10 cellular contexts compared by ENCODE assay signal in genomic region chr17:38295602-38296365, GRCh38. TPM values are rescaled to one million over a fixed set of nuclear protein-coding genes. Genes with fewer than 3 reads are reported as not detected.
DNase-seq lines count a peak whose midpoint lies in the region; ATAC-seq and TF ChIP-seq lines count a peak whose summit lies in the region.
"Not testable (repeated sequence)": the region's sequence is repeated elsewhere in the genome, so short reads cannot be mapped to it uniquely, and the experiment has no call there.
"Had no signal": no experiment of that assay in that cellular context is flagged by ENCODE, and none has a peak within 500 bp of the region (broad histone marks: within the 10 kb centered on the region; RNA-seq: fewer than 3 reads in every experiment).

No MANE protein-coding gene starts in this region.

- TF ChIP-seq POLR2A in NB4 (IDR thresholded peaks at IDR 0.05; ENCODE audit: extremely low read depth, insufficient read length): not testable (repeated sequence)

- not testable (repeated sequence) for H3K36me3 Mint-ChIP-seq in T-helper 1 cell treated with Interleukin-12 subunit alpha and Interleukin-12 subunit beta and Interleukin-4 antibody, amounts not matched to agents 30 μg/mL and 1 μg/mL, for 36 hours (ENCODE audit: low read depth); activated T-helper 2 cell treated with anti-CD3 and anti-CD28 coated beads, Interferon-gamma antibody, Interleukin-2, Interleukin-4, amounts not matched to agents 10 μg/mL and 5 μg/mL and 100 μg/mL, durations not matched to agents 14 hours and 24 hours and 36 hours (ENCODE audit: low read depth)

- H3K4me3 Mint-ChIP-seq in T-helper 1 cell treated with Interleukin-12 subunit alpha and Interleukin-12 subunit beta and Interleukin-4 antibody, amounts not matched to agents 30 μg/mL and 1 μg/mL, for 36 hours: peak overlapping the region; percentile 96
- peak overlapping the region; percentile 89 for H3K4me3 Mint-ChIP-seq in activated T-helper 2 cell treated with anti-CD3 and anti-CD28 coated beads, Interferon-gamma antibody, Interleukin-2, Interleukin-4, amounts not matched to agents 10 μg/mL and 5 μg/mL and 100 μg/mL, durations not matched to agents 14 hours and 24 hours and 36 hours (ENCODE audit: low read depth)

- not testable (repeated sequence) for H3K27me3 Mint-ChIP-seq in T-helper 1 cell treated with Interleukin-12 subunit alpha and Interleukin-12 subunit beta and Interleukin-4 antibody, amounts not matched to agents 30 μg/mL and 1 μg/mL, for 36 hours (ENCODE audit: low read depth); activated T-helper 2 cell treated with anti-CD3 and anti-CD28 coated beads, Interferon-gamma antibody, Interleukin-2, Interleukin-4, amounts not matched to agents 10 μg/mL and 5 μg/mL and 100 μg/mL, durations not matched to agents 14 hours and 24 hours and 36 hours (ENCODE audit: low read depth)

- H3K4me1 ChIP-seq in DND-41 (ENCODE audit: insufficient read depth, low read length): peaks cover 13% of the 10 kb centered on the region
- H3K4me1 ChIP-seq in psoas muscle: not testable (repeated sequence)

- intact Hi-C loops in activated T-helper 2 cell treated with anti-CD3 and anti-CD28 coated beads, Interferon-gamma antibody, Interleukin-2, Interleukin-4, amounts not matched to agents 10 μg/mL and 5 μg/mL and 100 μg/mL, durations not matched to agents 14 hours and 24 hours and 36 hours (cut with micrococcal nuclease); dorsolateral prefrontal cortex (cut with DNase I): not testable (repeated sequence)
- intact Hi-C loops in psoas muscle (cut with DNase I): loop anchor here in 1 of 2 donors (10.0 kb wide), 1 partner anchor 59 kb away; the partner anchor contains the start of gene SOCS7

- peaks cover 14% of the 10 kb centered on the region for H3K4me1 Mint-ChIP-seq in T-helper 1 cell treated with Interleukin-12 subunit alpha and Interleukin-12 subunit beta and Interleukin-4 antibody, amounts not matched to agents 30 μg/mL and 1 μg/mL, for 36 hours (ENCODE audit: low read depth)
- H3K4me1 Mint-ChIP-seq in activated T-helper 2 cell treated with anti-CD3 and anti-CD28 coated beads, Interferon-gamma antibody, Interleukin-2, Interleukin-4, amounts not matched to agents 10 μg/mL and 5 μg/mL and 100 μg/mL, durations not matched to agents 14 hours and 24 hours and 36 hours (ENCODE audit: low read depth): not testable (repeated sequence)

- 59 to 70% (median 66%) methylated on average over 19 to 21 of the region's 21 CpGs for WGBS in psoas muscle, 3 donors

- DNase-seq in DND-41; activated T-helper 2 cell treated with anti-CD3 and anti-CD28 coated beads, Interferon-gamma antibody, Interleukin-2, Interleukin-4, amounts not matched to agents 10 μg/mL and 5 μg/mL and 100 μg/mL, durations not matched to agents 14 hours and 24 hours and 36 hours (ENCODE audit: low spot score); dorsolateral prefrontal cortex; psoas muscle: not testable (repeated sequence)
- DNase-seq in NB4 (ENCODE audit: low read depth) (peak; percentile 16), medulla oblongata (ENCODE audit: extremely low spot score) (peak; percentile 16)

- H2AFZ ChIP-seq in DND-41 (ENCODE audit: low read depth, low read length): 0 out of 2 replicates have a peak overlapping the region, but pooled peaks have one; percentile 19

- not testable (repeated sequence) for H3K9me3 ChIP-seq in DND-41 (ENCODE audit: insufficient read depth, low read length, severe bottlenecking); psoas muscle

- not testable (repeated sequence) for H3K4me3 ChIP-seq in DND-41 (ENCODE audit: low read depth in 1 of 2, low read length in 2 of 2); NB4 (ENCODE audit: low read depth, low read length)
- H3K4me3 ChIP-seq in dorsolateral prefrontal cortex: peak overlapping the region in 29 of 59 donors; percentile 34 to 75 (median 66)
- H3K4me3 ChIP-seq in psoas muscle: peak overlapping the region; percentile 71

- H3K27me3 ChIP-seq in DND-41 (ENCODE audit: insufficient read depth, low read length, poor library complexity); dorsolateral prefrontal cortex; psoas muscle (ENCODE audit: insufficient read depth in 3 of 3, low read length in 2 of 3): not testable (repeated sequence)

- H3K9me3 Mint-ChIP-seq in T-helper 1 cell treated with Interleukin-12 subunit alpha and Interleukin-12 subunit beta and Interleukin-4 antibody, amounts not matched to agents 30 μg/mL and 1 μg/mL, for 36 hours; activated T-helper 2 cell treated with anti-CD3 and anti-CD28 coated beads, Interferon-gamma antibody, Interleukin-2, Interleukin-4, amounts not matched to agents 10 μg/mL and 5 μg/mL and 100 μg/mL, durations not matched to agents 14 hours and 24 hours and 36 hours: not testable (repeated sequence)

- H3K27ac Mint-ChIP-seq in T-helper 1 cell treated with Interleukin-12 subunit alpha and Interleukin-12 subunit beta and Interleukin-4 antibody, amounts not matched to agents 30 μg/mL and 1 μg/mL, for 36 hours: peak overlapping the region; percentile 70
- peak overlapping the region; percentile 95 for H3K27ac Mint-ChIP-seq in activated T-helper 2 cell treated with anti-CD3 and anti-CD28 coated beads, Interferon-gamma antibody, Interleukin-2, Interleukin-4, amounts not matched to agents 10 μg/mL and 5 μg/mL and 100 μg/mL, durations not matched to agents 14 hours and 24 hours and 36 hours

- H3K27ac ChIP-seq in DND-41 (ENCODE audit: low read length): not testable (repeated sequence)
- peak overlapping the region in 48 of 59 donors; percentile 14 to 87 (median 78) for H3K27ac ChIP-seq in dorsolateral prefrontal cortex
- peak overlapping the region; percentile 75 for H3K27ac ChIP-seq in psoas muscle

- not testable (repeated sequence) for H4K20me1 ChIP-seq in DND-41 (ENCODE audit: insufficient read depth, low read length)

- not testable (repeated sequence) for H3K36me3 ChIP-seq in DND-41 (ENCODE audit: insufficient read depth, low read length)
- peaks cover 0 to 13% of the 10 kb centered on the region in 2 donors for H3K36me3 ChIP-seq in psoas muscle (ENCODE audit: insufficient read depth in 1 of 2, low read depth in 1 of 2)

- not testable (repeated sequence) for TF ChIP-seq CTCF in DND-41 (IDR thresholded peaks at IDR 0.05; ENCODE audit: borderline replicate concordance, extremely low read depth, low read length, poor library complexity, severe bottlenecking); NB4 (IDR thresholded peaks at IDR 0.05; ENCODE audit: low read depth, low read length); dorsolateral prefrontal cortex (IDR thresholded peaks at IDR 0.05 in 54 of 56, conservative IDR thresholded peaks at IDR 0.05 in 2 of 56; ENCODE audit: low read depth in 1 of 56, partially characterized antibody in 56 of 56); psoas muscle (IDR thresholded peaks at IDR 0.05)

- H3K4me2 ChIP-seq in DND-41 (ENCODE audit: insufficient read depth, low read length): peak overlapping the region; percentile 69; the same call in 1 of the 2 replicates

- peak overlapping the region; percentile 70; the same call in 1 of the 2 replicates for H3K9ac ChIP-seq in DND-41 (ENCODE audit: low read depth, low read length)

- peaks cover 10% of the 10 kb centered on the region for H3K79me2 ChIP-seq in DND-41 (ENCODE audit: insufficient read depth, low read length)

- not testable (repeated sequence) for ATAC-seq in DND-41 (ENCODE audit: insufficient read depth, low read depth); psoas muscle

RNA-seq across cellular contexts. Expression of gene MRPL45, which starts 1.2 kb away (rescaled TPM):
- 43.5 and 44.6 TPM in 2 replicates for total RNA-seq in activated T-helper 2 cell treated with anti-CD3 and anti-CD28 coated beads, Interferon-gamma antibody, Interleukin-2, Interleukin-4, amounts not matched to agents 10 μg/mL and 5 μg/mL and 100 μg/mL, durations not matched to agents 14 hours and 24 hours and 36 hours
- total RNA-seq in dorsolateral prefrontal cortex (10 to 100 TPM; 14.5 to 30.6 (median 22.6) TPM), psoas muscle (10 to 100 TPM; 36.0 to 55.5 (median 46.7) TPM)
- polyA plus RNA-seq in psoas muscle: 100 to 1,000 TPM in 1 of 3 donors, 10 to 100 TPM in 2; 49.2 to 132 (median 67.7) TPM

RNA-seq across cellular contexts. Expression of gene GPR179, which starts 48.0 kb away (rescaled TPM):
- total RNA-seq in activated T-helper 2 cell treated with anti-CD3 and anti-CD28 coated beads, Interferon-gamma antibody, Interleukin-2, Interleukin-4, amounts not matched to agents 10 μg/mL and 5 μg/mL and 100 μg/mL, durations not matched to agents 14 hours and 24 hours and 36 hours: not detected in 2 replicates
- 10 to 100 TPM in 66 of 120 experiments, 1 to 10 TPM in 54; 3.5 to 22.7 (median 10.9) TPM for total RNA-seq in dorsolateral prefrontal cortex
- total RNA-seq in psoas muscle: 1 to 10 TPM in 2 of 4 donors, under 1 TPM in 2; 0.42 to 2.5 (median 0.91) TPM
- polyA plus RNA-seq in psoas muscle: under 1 TPM; 0.07 to 0.70 (median 0.09) TPM
- total RNA-seq: glomerular endothelial cell, mammary epithelial cell, smooth muscle cell had no signal
- polyA plus RNA-seq: smooth muscle cell had no signal

RNA-seq across cellular contexts. Expression of gene SOCS7, which starts 55.9 kb away (rescaled TPM):
- 25.9 and 30.5 TPM in 2 replicates for total RNA-seq in activated T-helper 2 cell treated with anti-CD3 and anti-CD28 coated beads, Interferon-gamma antibody, Interleukin-2, Interleukin-4, amounts not matched to agents 10 μg/mL and 5 μg/mL and 100 μg/mL, durations not matched to agents 14 hours and 24 hours and 36 hours
- total RNA-seq in dorsolateral prefrontal cortex: 10 to 100 TPM; 34.3 to 82.0 (median 51.3) TPM
- total RNA-seq in psoas muscle: 10 to 100 TPM; 21.1 to 26.5 (median 24.5) TPM
- polyA plus RNA-seq in psoas muscle: 10 to 100 TPM in 1 of 3 donors, 1 to 10 TPM in 2; 6.6 to 28.9 (median 7.2) TPM
